Comparison of ENCODE assay signal across 25 cellular contexts in the genomic region with DNA sequence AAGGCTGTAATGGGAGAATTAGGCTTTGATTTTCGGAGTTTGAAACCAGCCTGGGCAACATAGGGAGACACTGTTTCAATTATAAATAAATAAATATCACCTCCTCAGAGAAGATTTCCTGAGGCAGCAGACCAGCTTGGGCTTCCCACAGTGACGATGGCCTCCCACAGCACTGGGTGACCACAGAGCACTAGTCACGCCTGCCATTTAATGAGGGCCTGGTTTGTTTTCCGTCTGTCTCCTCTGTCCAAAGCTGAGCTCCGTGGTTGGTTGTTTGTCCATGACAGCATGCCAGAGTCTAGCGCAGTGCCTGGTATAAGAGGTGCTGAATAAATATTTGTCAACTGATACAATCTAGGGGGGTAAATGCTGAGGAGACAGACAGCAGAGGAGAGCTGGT. TPM values are rescaled to one million over a fixed set of nuclear protein-coding genes. Genes with fewer than 3 reads are reported as not detected.
DNase-seq lines count a peak whose midpoint lies in the region; ATAC-seq and TF ChIP-seq lines count a peak whose summit lies in the region.
"Had no signal": no experiment of that assay in that cellular context is flagged by ENCODE, and none has a peak within 500 bp of the region (broad histone marks: within the 10 kb centered on the region; RNA-seq: fewer than 3 reads in every experiment).

No MANE protein-coding gene starts in this region.

- no peak overlapping the region for H3K18ac ChIP-seq in mesenchymal stem cell (ENCODE audit: low read depth in 1 of 2, low read length in 2 of 2)

- H3K4ac ChIP-seq in mesenchymal stem cell (ENCODE audit: low read depth in 1 of 2, low read length in 2 of 2), result no peak overlapping the region

- no peak overlapping the region for H2BK5ac ChIP-seq in mesenchymal stem cell (ENCODE audit: low read depth, low read length, poor library complexity, severe bottlenecking)

- H3K4me2 ChIP-seq in mesenchymal stem cell (ENCODE audit: low read length, poor library complexity, severe bottlenecking), result no peak overlapping the region
- H3K4me2 ChIP-seq: GM23338 had no signal

- H3K9ac ChIP-seq in mesenchymal stem cell (ENCODE audit: low read length), result peak overlapping the region; percentile 75
- H3K9ac ChIP-seq: BLaER1, SK-N-SH had no signal

- no peak overlapping the region for H3K23ac ChIP-seq in mesenchymal stem cell (ENCODE audit: low read length in 2 of 2)

- H2BK120ac ChIP-seq in mesenchymal stem cell (ENCODE audit: low read depth, low read length), result no peak overlapping the region

- H3K14ac ChIP-seq in mesenchymal stem cell (ENCODE audit: low read length in 2 of 2), result no peak overlapping the region

- no peak overlapping the region for H4K8ac ChIP-seq in mesenchymal stem cell (ENCODE audit: low read length)

- ATAC-seq in HG03025 (IDR thresholded peaks at IDR 0.05; ENCODE audit: low FRiP score, unreplicated experiment) (no peak), upper lobe of left lung (ENCODE audit: low FRiP score in 2 of 2) (no peak)
- ATAC-seq: Right ventricle myocardium inferior had no signal

- DNase-seq in NCI-H146 (lab: John Stamatoyannopoulos, UW) (peak; percentile 45), NCI-H146 treated with DMSO at 0.1 percent for 48 hours (lab: John Stamatoyannopoulos, UW; ENCODE audit: unreplicated experiment) (no peak), RPMI7951 (ENCODE audit: low read depth) (peak; percentile 55), mesenchymal stem cell (no peak), upper lobe of left lung (no peak), ascending aorta (ENCODE audit: low spot score in 2 of 2) (no peak)
- DNase-seq in activated CD4-positive, alpha-beta T cell treated with anti-CD3 and anti-CD28 coated beads for 1 hour, result no peak
- DNase-seq: ACHN; CD4-positive, alpha-beta T cell; COR-L47; DMS 273 treated with DMSO at 0.1 percent for 48 hours; DND-41; MV-4-11; NCI-H1105 treated with DMSO at 0.1 percent for 48 hours; NCI-H187; NCI-H2107; NCI-H446 treated with DMSO at 0.1 percent for 48 hours; NCI-H526 treated with DMSO at 0.1 percent for 48 hours had no signal

- no peak overlapping the region for H4K91ac ChIP-seq in mesenchymal stem cell (ENCODE audit: low read length)

- H2AFZ ChIP-seq in mesenchymal stem cell (ENCODE audit: low read depth, low read length), result no peak overlapping the region
- H2AFZ ChIP-seq: GM23338 had no signal

- H3K27me3 ChIP-seq in mesenchymal stem cell (ENCODE audit: control insufficient read depth in 1 of 2, insufficient read depth in 1 of 2, low read length in 2 of 2) (peaks cover 0 to 4% of the 10 kb centered on the region in 2 experiments), upper lobe of left lung (no peaks in the 10 kb centered on the region), ascending aorta (no peaks in the 10 kb centered on the region)

- TF ChIP-seq CTCF in upper lobe of left lung (IDR thresholded peaks at IDR 0.05) (no peak), ascending aorta (IDR thresholded peaks at IDR 0.05) (no peak)

- no peaks in the 10 kb centered on the region for H3K36me3 ChIP-seq in mesenchymal stem cell (ENCODE audit: control insufficient read depth in 1 of 2, insufficient read depth in 2 of 2, low read depth in 1 of 2, low read length in 2 of 2)
- H3K36me3 ChIP-seq in upper lobe of left lung, result no peaks in the 10 kb centered on the region
- no peaks in the 10 kb centered on the region for H3K36me3 ChIP-seq in ascending aorta
- H3K36me3 ChIP-seq: BLaER1 had no signal

- no peaks in the 10 kb centered on the region for H3K79me1 ChIP-seq in mesenchymal stem cell (replicated peaks; ENCODE audit: low read length, poor library complexity, severe bottlenecking)

- intact Hi-C loops in ascending aorta (cut with DNase I), result loop anchor here (1.0 kb wide), 1 partner anchor 288 kb away; no protein-coding TSS in a partner anchor

- 80% methylated on average over 5 of the region's 6 CpGs for WGBS in mesenchymal stem cell
- WGBS in upper lobe of left lung, 2 donors, result 65 to 82% methylated on average over 6 of the region's 6 CpGs

- TF ChIP-seq POLR2A in upper lobe of left lung (IDR thresholded peaks at IDR 0.05), result no peak

- H3K9me3 ChIP-seq in mesenchymal stem cell (ENCODE audit: control insufficient read depth, low read length), result no peaks in the 10 kb centered on the region
- no peaks in the 10 kb centered on the region for H3K9me3 ChIP-seq in upper lobe of left lung
- no peaks in the 10 kb centered on the region for H3K9me3 ChIP-seq in ascending aorta
- H3K9me3 ChIP-seq: BLaER1, SK-N-SH had no signal

- H2AK5ac ChIP-seq in mesenchymal stem cell (ENCODE audit: low read length, severe bottlenecking), result no peak overlapping the region

- H3K27ac ChIP-seq in mesenchymal stem cell (ENCODE audit: low read length, poor library complexity, severe bottlenecking) (no peak overlapping the region), upper lobe of left lung (no peak overlapping the region), ascending aorta (no peak overlapping the region)
- H3K27ac ChIP-seq: 22Rv1, BLaER1 had no signal

- H3K4me3 ChIP-seq in mesenchymal stem cell (ENCODE audit: insufficient read depth in 1 of 2, low read depth in 1 of 2, low read length in 2 of 2) (no peak overlapping the region), upper lobe of left lung (no peak overlapping the region), ascending aorta (no peak overlapping the region)
- H3K4me3 ChIP-seq: BLaER1 had no signal

- no peak for TF ChIP-seq EP300 in upper lobe of left lung (IDR thresholded peaks at IDR 0.05)

- peak overlapping the region in 1 of 2 experiments; percentile 7 for H2BK12ac ChIP-seq in mesenchymal stem cell (ENCODE audit: low read length in 2 of 2)

- no peak overlapping the region for H2BK15ac ChIP-seq in mesenchymal stem cell (ENCODE audit: low read depth, poor library complexity, severe bottlenecking)

- H3K4me1 ChIP-seq in mesenchymal stem cell (ENCODE audit: control insufficient read depth, insufficient read depth, low read depth, low read length), result peaks cover 3% of the 10 kb centered on the region
- peaks cover 6 to 9% (median 6%) of the 10 kb centered on the region in 4 donors for H3K4me1 ChIP-seq in upper lobe of left lung
- H3K4me1 ChIP-seq in ascending aorta, result peaks cover 0 to 3% of the 10 kb centered on the region in 2 donors
- H3K4me1 ChIP-seq: BLaER1 had no signal

RNA-seq across cellular contexts. Expression of a gene that starts 10.4 kb away (rescaled TPM):
- total RNA-seq in RPMI7951 (2014; rRNA removed; shearing (Covaris generic)), result 16.9 and 18.0 TPM in 2 replicates
- polyA plus RNA-seq in mesenchymal stem cell (2013, experiment 1 of 2), result 343 TPM
- polyA plus RNA-seq in mesenchymal stem cell (2013, experiment 2 of 2), result 347 TPM
- total RNA-seq in upper lobe of left lung (100 to 1,000 TPM in 2 of 6 donors, 10 to 100 TPM in 4; 60.5 to 136 (median 77.0) TPM), ascending aorta (58.3 TPM)
- total RNA-seq: CD4-positive, alpha-beta T cell had no signal
- polyA plus RNA-seq: IgD-negative memory B cell had no signal

Comparison
In these comparisons a context has a peak if more than half of its experiments do, and no peak if none do; other contexts are left out.
1. DNase-seq: peak in NCI-H146 (single experiment) and RPMI7951 (single experiment); none in NCI-H146 treated with DMSO at 0.1 percent for 48 hours (single experiment), mesenchymal stem cell (single experiment), activated CD4-positive, alpha-beta T cell treated with anti-CD3 and anti-CD28 coated beads for 1 hour (single experiment), upper lobe of left lung (0 of 2) and ascending aorta (0 of 2).